ENCODE assay signal across 8 cellular contexts in the genomic region with DNA sequence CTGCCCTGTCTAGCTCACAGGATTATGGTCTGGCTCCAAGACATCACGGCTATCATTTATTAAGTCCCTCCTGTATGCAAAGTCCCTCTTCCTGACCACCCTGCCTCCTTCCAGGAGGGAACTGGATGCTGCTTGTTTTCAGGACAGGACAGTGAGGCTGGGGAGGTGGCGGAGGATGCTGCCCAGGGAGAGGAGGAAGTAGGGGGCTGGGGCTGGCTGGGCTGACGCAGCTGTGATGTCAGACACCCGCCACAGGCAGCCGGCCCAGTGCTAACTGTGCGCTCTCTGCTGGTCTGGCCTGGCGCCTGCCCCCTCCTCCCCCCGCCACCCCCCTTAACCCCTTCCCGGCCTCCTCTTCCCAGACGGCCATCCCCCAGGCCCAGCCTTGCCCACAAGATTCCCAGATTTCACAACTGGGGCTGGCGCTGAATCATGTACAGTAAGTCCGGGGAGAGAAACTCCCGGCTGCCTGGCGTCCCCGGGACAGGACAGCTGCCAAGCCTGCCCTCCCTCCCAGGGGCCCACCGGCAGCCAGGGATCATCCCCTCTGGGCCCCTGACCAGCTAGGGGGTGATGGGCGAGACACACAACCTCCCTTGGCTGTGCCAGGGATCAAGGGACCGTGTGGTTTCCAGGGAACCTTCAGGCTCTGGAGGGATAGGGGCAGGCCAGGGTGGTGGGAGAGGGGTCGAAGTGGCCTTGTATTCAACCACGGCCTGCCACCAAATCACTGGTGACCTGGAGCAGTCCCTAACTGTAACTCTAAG.
DNase-seq lines count a peak whose midpoint lies in the region; ATAC-seq and TF ChIP-seq lines count a peak whose summit lies in the region.

No MANE protein-coding gene starts in this region.

- H3K9me3 ChIP-seq in Panc1 (ENCODE audit: control insufficient read depth, insufficient read depth, low read depth, low read length) (no peaks in the 10 kb centered on the region), mesodermal cell (ENCODE audit: control insufficient read depth, low read length) (no peaks in the 10 kb centered on the region)

- in situ Hi-C loops in Panc1 (cut with HindIII; ENCODE audit: low pct_unique_long_range_greater_than_20kb, low sequenced_read_pairs) = no loop called here

- no peaks in the 10 kb centered on the region for H3K36me3 ChIP-seq in Panc1 (ENCODE audit: control insufficient read depth, insufficient read depth, low read length)
- H3K36me3 ChIP-seq in mesodermal cell (ENCODE audit: control insufficient read depth, insufficient read depth, low read length) = no peaks in the 10 kb centered on the region
- H3K36me3 ChIP-seq in urinary bladder (ENCODE audit: insufficient read depth) = no peaks in the 10 kb centered on the region

- H3K27ac ChIP-seq in Panc1 (ENCODE audit: low read length) = peak overlapping the region; percentile 84
- peak overlapping the region; percentile 86 for H3K27ac ChIP-seq in mesodermal cell (ENCODE audit: low read depth, low read length, severe bottlenecking)
- H3K27ac ChIP-seq in urinary bladder (ENCODE audit: low read depth) = peak overlapping the region; percentile 53

- DNase-seq in EH (ENCODE audit: low read depth) (peak; percentile 99), Panc1 (ENCODE audit: low read depth, low spot score) (peak; percentile 30), epithelial cell of esophagus (ENCODE audit: low read depth) (peak; percentile 96), NCI-H2227 treated with DMSO at 0.1 percent for 48 hours (lab: John Stamatoyannopoulos, UW) (no peak), NCI-H748 treated with DMSO at 0.1 percent for 48 hours (lab: John Stamatoyannopoulos, UW) (no peak), DMS114 treated with DMSO at 0.1 percent for 48 hours (lab: John Stamatoyannopoulos, UW; ENCODE audit: unreplicated experiment) (no peak)

- BruUV-seq in Panc1 (replicated peaks; lab: Mats Ljungman, UMichigan) = no TSS peak

- CTCF ChIA-PET in Panc1 (lab: Charles Lee) = interaction anchor here (0.6 kb wide), 1 partner anchor 30 kb away, joined by 3 read pairs; no protein-coding TSS in a partner anchor

- no peak for TF ChIP-seq CTCF in Panc1 (IDR thresholded peaks at IDR 0.05)
- TF ChIP-seq CTCF in epithelial cell of esophagus (IDR thresholded peaks at IDR 0.05; ENCODE audit: insufficient read depth, low read depth, low read length, missing control alignments) = no peak

- peak overlapping the region; percentile 22 to 54 for H3K4me3 ChIP-seq in Panc1 (ENCODE audit: low read depth in 2 of 2, low read length in 2 of 2)
- no peak overlapping the region for H3K4me3 ChIP-seq in epithelial cell of esophagus (ENCODE audit: low read length)
- no peak overlapping the region for H3K4me3 ChIP-seq in mesodermal cell (ENCODE audit: extremely low read depth, insufficient read depth, low read length, poor library complexity, severe bottlenecking)
- no peak overlapping the region for H3K4me3 ChIP-seq in urinary bladder (ENCODE audit: low read depth, low read length)

- WGBS in mesodermal cell (ENCODE audit: insufficient coverage in 2 of 2), 2 experiments = 42 to 52% methylated on average over 13 of the region's 20 CpGs
- WGBS in urinary bladder = 9% methylated on average over 20 of the region's 20 CpGs

- H3K4me1 ChIP-seq in Panc1 (ENCODE audit: control insufficient read depth, insufficient read depth, low read length) (peaks cover 58% of the 10 kb centered on the region), mesodermal cell (ENCODE audit: control insufficient read depth, insufficient read depth, low read length, poor library complexity, severe bottlenecking) (peaks cover 25% of the 10 kb centered on the region), urinary bladder (ENCODE audit: insufficient read depth) (no peaks in the 10 kb centered on the region)

- ATAC-seq in Panc1 = peak; percentile 78

- POLR2A ChIA-PET in Panc1 (lab: Charles Lee) = interaction anchor here (0.5 to 0.6 kb wide), 2 partner anchors 63 to 138 kb away, joined by 4 read pairs; no protein-coding TSS in a partner anchor

- intact Hi-C loops in Panc1 (cut with micrococcal nuclease; ENCODE audit: unreplicated experiment) = no loop called here

- no peaks in the 10 kb centered on the region for H3K27me3 ChIP-seq in Panc1 (ENCODE audit: control insufficient read depth, insufficient read depth, low read length)

Comparison
In these comparisons a context has a peak if more than half of its experiments do, and no peak if none do; other contexts are left out.
1. DNase-seq: peak in EH (single experiment), Panc1 (single experiment) and epithelial cell of esophagus (single experiment); none in NCI-H2227 treated with DMSO at 0.1 percent for 48 hours (single experiment), NCI-H748 treated with DMSO at 0.1 percent for 48 hours (single experiment) and DMS114 treated with DMSO at 0.1 percent for 48 hours (single experiment).
2. H3K4me3 ChIP-seq: peak in Panc1 (2 of 2); none in epithelial cell of esophagus (single experiment), mesodermal cell (single experiment) and urinary bladder (single experiment).
3. Peak in every context shown above with its lines, with median percentiles within 50 percentile points of each other: H3K27ac ChIP-seq.